In the genomic region with DNA sequence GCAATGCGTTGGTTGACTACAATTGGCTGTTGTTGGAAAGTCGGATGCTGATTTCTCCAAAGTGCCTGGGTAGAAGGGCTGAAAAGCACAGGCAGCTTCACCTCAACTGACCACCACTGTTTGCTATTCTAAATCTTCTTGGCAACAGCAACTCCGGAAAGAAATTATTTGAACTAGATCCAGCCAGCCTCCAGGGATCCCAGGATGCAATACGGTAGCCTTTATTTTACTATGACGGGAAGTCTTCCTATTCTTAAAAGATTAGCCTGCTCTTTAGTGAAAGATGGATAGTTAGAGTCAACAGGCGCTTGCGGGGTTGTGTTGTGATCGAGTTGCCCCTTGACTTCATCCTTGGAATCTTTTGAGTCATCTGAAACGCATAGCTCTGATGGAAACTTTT, we compare ENCODE assay signal across 18 cellular contexts.
A peak's percentile ranks its signal among the peaks of the same experiment; 100 is the strongest.
DNase-seq lines count a peak whose midpoint lies in the region; ATAC-seq and TF ChIP-seq lines count a peak whose summit lies in the region.
"Had no signal": no experiment of that assay in that cellular context is flagged by ENCODE, and none has a peak within 500 bp of the region (broad histone marks: within the 10 kb centered on the region; RNA-seq: fewer than 3 reads in every experiment).

No MANE protein-coding gene starts in this region.

- DNase-seq in RPMI7951 (ENCODE audit: low read depth) (peak; percentile 23), astrocyte of the hippocampus (ENCODE audit: low read depth, low spot score) (peak; percentile 40), left cardiac atrium (no peak), stomach (no peak), COLO668 (lab: John Stamatoyannopoulos, UW; ENCODE audit: unreplicated experiment) (no peak)
- DNase-seq in activated CD8-positive, alpha-beta memory T cell treated with anti-CD3 and anti-CD28 coated beads, Interleukin-2, amount 50 U/mL, for 4 hours: no peak
- DNase-seq: activated CD4-positive, alpha-beta T cell treated with anti-CD3 and anti-CD28 coated beads, Interleukin-2, amount 50 U/mL, for 4 hours; activated naive CD4-positive, alpha-beta T cell treated with anti-CD3 and anti-CD28 coated beads for 36 hours; Caco-2; MM.1S; NCI-H2081 treated with DMSO at 0.1 percent for 48 hours; NCI-H226; NK-92 treated with Interleukin-12 subunit alpha and Interleukin-12 subunit beta, amount 100 ng/mL, for 24 hours; stimulated activated CD4-positive, alpha-beta T cell treated with anti-CD3 and anti-CD28 coated beads, Interleukin-4, amount 100 ng/mL, for 1 hour had no signal

- H3K36me3 ChIP-seq in stomach: no peaks in the 10 kb centered on the region
- H3K36me3 ChIP-seq: right lobe of liver had no signal

- intact Hi-C loops in left cardiac atrium (cut with DNase I): loop anchor here (5.0 to 10.0 kb wide), 2 partner anchors 82 to 84 kb away; no protein-coding TSS in a partner anchor
- intact Hi-C loops in stomach (cut with DNase I; ENCODE audit: low total_unique reads): loop anchor here (10.0 kb wide), 1 partner anchor 138 kb away; no protein-coding TSS in a partner anchor

- no peaks in the 10 kb centered on the region for H3K27me3 ChIP-seq in stomach
- H3K27me3 ChIP-seq: right lobe of liver had no signal

- H3K9me3 ChIP-seq in stomach: no peaks in the 10 kb centered on the region
- H3K9me3 ChIP-seq: Caco-2, right lobe of liver had no signal

- TF ChIP-seq POLR2A in stomach (IDR thresholded peaks at IDR 0.05): no peak

- TF ChIP-seq EP300 in stomach (IDR thresholded peaks at IDR 0.05): no peak

- no peak for TF ChIP-seq CTCF in stomach (IDR thresholded peaks at IDR 0.05)

- peak; percentile 5 to 25 for ATAC-seq in left cardiac atrium
- ATAC-seq in HG02938 (IDR thresholded peaks at IDR 0.05; ENCODE audit: unreplicated experiment): no peak
- ATAC-seq: HepG2, right lobe of liver, SK-N-SH treated with all-trans-retinoic acid at 6 μM for 48 hours had no signal

- 17 to 45% (median 29%) methylated on average over 9 of the region's 9 CpGs for WGBS in stomach, 5 donors

- H3K4me3 ChIP-seq in stomach: no peak overlapping the region
- H3K4me3 ChIP-seq: right lobe of liver had no signal

- H3K27ac ChIP-seq in stomach: peak overlapping the region; percentile 37 to 41 (median 38)
- H3K27ac ChIP-seq: right lobe of liver had no signal

- peaks cover 0 to 36% (median 24%) of the 10 kb centered on the region in 4 donors for H3K4me1 ChIP-seq in stomach
- H3K4me1 ChIP-seq: Caco-2, right lobe of liver had no signal

Comparison
In these comparisons a context has a peak if more than half of its experiments do, and no peak if none do; other contexts are left out.
1. DNase-seq: peak in RPMI7951 (single experiment) and astrocyte of the hippocampus (single experiment); none in left cardiac atrium (single experiment), stomach (single experiment), activated CD8-positive, alpha-beta memory T cell treated with anti-CD3 and anti-CD28 coated beads, Interleukin-2, amount 50 U/mL, for 4 hours (single experiment) and COLO668 (single experiment).